Comparison of ENCODE assay signal across 28 cellular contexts in the genomic region with DNA sequence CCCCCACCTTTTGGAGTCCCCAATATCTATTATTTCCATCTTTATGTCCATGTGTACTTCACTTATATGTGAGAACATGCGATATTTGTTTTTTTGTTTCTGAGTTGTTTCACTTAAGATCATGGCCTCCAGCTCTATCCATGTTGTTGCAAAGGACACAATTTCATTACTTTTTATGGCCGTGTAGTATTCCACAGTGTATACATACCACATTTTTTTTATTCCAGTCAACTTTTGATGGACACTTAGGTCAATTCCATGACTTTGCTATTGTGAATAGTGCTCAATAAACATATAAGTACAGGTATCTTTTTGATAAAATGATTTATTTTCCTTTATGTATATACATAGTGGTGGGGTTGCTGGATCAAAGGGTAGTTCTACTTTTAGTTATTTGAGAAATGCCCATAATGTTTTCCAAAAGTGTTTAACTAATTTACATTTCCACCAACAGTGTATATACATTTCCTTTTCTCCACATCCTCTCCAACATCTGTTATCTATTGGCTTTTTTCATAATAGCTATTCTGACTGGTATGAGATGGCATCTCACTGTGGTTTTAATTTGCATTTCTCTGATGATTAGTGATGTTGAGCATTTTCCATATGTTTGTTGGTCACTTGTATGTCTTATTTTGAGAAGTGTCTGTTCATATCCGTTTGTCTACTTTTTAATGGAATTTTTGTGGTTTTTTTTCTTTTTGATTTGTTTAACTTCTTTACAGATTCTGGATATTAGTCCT. TPM values are rescaled to one million over a fixed set of nuclear protein-coding genes. Genes with fewer than 3 reads are reported as not detected.
DNase-seq lines count a peak whose midpoint lies in the region; ATAC-seq and TF ChIP-seq lines count a peak whose summit lies in the region.
"Had no signal": no experiment of that assay in that cellular context is flagged by ENCODE, and none has a peak within 500 bp of the region (broad histone marks: within the 10 kb centered on the region; RNA-seq: fewer than 3 reads in every experiment).

No MANE protein-coding gene starts in this region.

- DNase-seq in ELR (ENCODE audit: low read depth) (peak; percentile 81), HFF-Myc (ENCODE audit: extremely low read depth, low read depth) (peak; percentile 48), RPMI7951 (ENCODE audit: low read depth) (peak; percentile 85), fibroblast of peridontal ligament (ENCODE audit: extremely low read depth) (peak; percentile 78), NCI-H524 (lab: John Stamatoyannopoulos, UW) (no peak), middle frontal gyrus (ENCODE audit: extremely low spot score, low spot score) (no peak), NCI-H146 treated with DMSO at 0.1 percent for 48 hours (lab: John Stamatoyannopoulos, UW; ENCODE audit: unreplicated experiment) (no peak)
- DNase-seq: anterior cingulate cortex; caudate nucleus; CD4-positive, alpha-beta T cell; dermis blood vessel endothelial cell; head of caudate nucleus; Kasumi-1; kidney glomerular epithelial cell; NCI-H1092; NCI-H2029 treated with DMSO at 0.1 percent for 48 hours; NCI-H345; OCI-M1; sigmoid colon; stimulated activated CD4-positive, alpha-beta T cell treated with anti-CD3 and anti-CD28 coated beads, Interleukin-15, amount 100 ng/mL, for 24 hours; stimulated activated naive CD8-positive, alpha-beta T cell treated with anti-CD3 and anti-CD28 coated beads, Interleukin-15, amount 100 ng/mL, for 72 hours; SW 1271; thyroid gland had no signal

- no peak for TF ChIP-seq CTCF in HFF-Myc (IDR thresholded peaks at IDR 0.05; ENCODE audit: low read depth, low read length, missing control alignments)

- no peak overlapping the region for H3K4me3 ChIP-seq in HFF-Myc (replicated peaks; ENCODE audit: low read depth, low read length)
- H3K4me3 ChIP-seq: neural progenitor cell, sigmoid colon, thyroid gland had no signal

- no peak for ATAC-seq in GM21423 (IDR thresholded peaks at IDR 0.05; ENCODE audit: unreplicated experiment)
- ATAC-seq: Right ventricle myocardium inferior; stimulated activated naive CD8-positive, alpha-beta T cell treated with anti-CD3 and anti-CD28 coated beads, Interleukin-15, amount 100 ng/mL, for 72 hours; WTC11 had no signal

RNA-seq across cellular contexts. Expression of a gene that starts 34.0 kb away (rescaled TPM):
- 72.6 and 96.8 TPM in 2 replicates for total RNA-seq in RPMI7951 (2014; rRNA removed; shearing (Covaris generic))
- total RNA-seq: CD4-positive, alpha-beta T cell; dermis blood vessel endothelial cell; lung microvascular endothelial cell; Right ventricle myocardium inferior; sigmoid colon; WTC11 had no signal

RNA-seq across cellular contexts. Expression of a gene that starts 59.3 kb away (rescaled TPM):
- 13.4 and 14.3 TPM in 2 replicates for total RNA-seq in RPMI7951 (2014; rRNA removed; shearing (Covaris generic))

Comparison
In these comparisons a context has a peak if more than half of its experiments do, and no peak if none do; other contexts are left out.
1. DNase-seq: peak in ELR (single experiment), HFF-Myc (single experiment), RPMI7951 (single experiment) and fibroblast of peridontal ligament (single experiment); none in NCI-H524 (0 of 2), middle frontal gyrus (single experiment) and NCI-H146 treated with DMSO at 0.1 percent for 48 hours (single experiment).